Comparison of ENCODE assay signal across 21 cellular contexts in the genomic region with DNA sequence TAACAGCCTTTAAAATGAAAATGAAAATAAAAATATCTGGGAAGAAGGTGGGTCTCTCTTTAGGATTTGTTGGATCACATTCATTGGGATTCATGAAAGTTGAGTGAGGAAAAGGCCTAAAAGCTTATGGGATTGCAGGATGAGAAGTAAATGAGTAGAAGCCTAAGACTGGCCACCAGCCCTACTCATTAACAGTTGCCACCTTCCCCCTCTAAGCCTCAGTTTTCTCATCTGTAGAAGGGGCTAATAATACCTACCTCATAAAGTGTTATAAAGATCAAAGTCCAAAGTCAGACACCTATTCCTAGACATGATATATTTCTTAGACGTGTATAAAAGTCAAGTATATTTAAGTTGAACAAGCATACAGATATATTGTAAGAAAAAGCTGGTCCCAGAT. TPM values are rescaled to one million over a fixed set of nuclear protein-coding genes. Genes with fewer than 3 reads are reported as not detected.
DNase-seq lines count a peak whose midpoint lies in the region; ATAC-seq, FAIRE-seq and TF ChIP-seq lines count a peak whose summit lies in the region.
"Had no signal": no experiment of that assay in that cellular context is flagged by ENCODE, and none has a peak within 500 bp of the region (broad histone marks: within the 10 kb centered on the region; RNA-seq: fewer than 3 reads in every experiment).

No MANE protein-coding gene starts in this region.

- peak; percentile 20 for FAIRE-seq in H54 (lab: Jason Lieb, UNC)
- FAIRE-seq: GM12891, GM18507 had no signal

- no peak overlapping the region for H3K27ac Mint-ChIP-seq in HFFc6
- no peak overlapping the region for H3K27ac Mint-ChIP-seq in effector memory CD8-positive, alpha-beta T cell
- H3K27ac Mint-ChIP-seq: CD4-positive, alpha-beta memory T cell had no signal

- H3K9ac ChIP-seq in PC-3 (ENCODE audit: low read length): no peak overlapping the region

- TF ChIP-seq POLR2A in H54 (IDR thresholded peaks at IDR 0.05; ENCODE audit: low read depth, low read length) (no peak), esophagus muscularis mucosa (IDR thresholded peaks at IDR 0.05; ENCODE audit: low read depth) (no peak), tibial nerve (IDR thresholded peaks at IDR 0.05) (no peak)

- no peaks in the 10 kb centered on the region for H3K9me3 Mint-ChIP-seq in HFFc6
- no peaks in the 10 kb centered on the region for H3K9me3 Mint-ChIP-seq in effector memory CD8-positive, alpha-beta T cell

- no peaks in the 10 kb centered on the region for H3K79me2 ChIP-seq in PC-3 (ENCODE audit: low read length)

- H3K4me3 ChIP-seq in PC-3 (ENCODE audit: low read length) (no peak overlapping the region), esophagus muscularis mucosa (no peak overlapping the region), tibial nerve (no peak overlapping the region)

- H3K27me3 ChIP-seq in PC-3 (ENCODE audit: low read length) (no peaks in the 10 kb centered on the region), esophagus muscularis mucosa (no peaks in the 10 kb centered on the region), tibial nerve (no peaks in the 10 kb centered on the region)

- intact Hi-C loops in PC-3 (cut with micrococcal nuclease) (no loop called here), esophagus muscularis mucosa (cut with DNase I) (no loop called here)

- H3K9me3 ChIP-seq in PC-3 (ENCODE audit: low read length) (no peaks in the 10 kb centered on the region), esophagus muscularis mucosa (no peaks in the 10 kb centered on the region), tibial nerve (no peaks in the 10 kb centered on the region)

- H2AFZ ChIP-seq in PC-3 (ENCODE audit: low read length): 0 out of 2 replicates have a peak overlapping the region, but pooled peaks have one; percentile 57

- peak overlapping the region; percentile 48 for H3K4me2 ChIP-seq in PC-3 (ENCODE audit: low read length)

- H3K4me3 Mint-ChIP-seq in HFFc6: no peak overlapping the region
- H3K4me3 Mint-ChIP-seq in effector memory CD8-positive, alpha-beta T cell: no peak overlapping the region
- H3K4me3 Mint-ChIP-seq: CD4-positive, alpha-beta memory T cell had no signal

- TF ChIP-seq EP300 in esophagus muscularis mucosa (IDR thresholded peaks at IDR 0.05) (no peak), tibial nerve (IDR thresholded peaks at IDR 0.05) (no peak)

- H3F3A ChIP-seq in PC-3 (ENCODE audit: low read length, unreplicated experiment): no peaks in the 10 kb centered on the region

- H3K27me3 Mint-ChIP-seq in HFFc6 (ENCODE audit: insufficient read depth): no peaks in the 10 kb centered on the region; the same call in 1 of the 2 replicates
- peaks cover 6 to 18% of the 10 kb centered on the region in 2 donors for H3K27me3 Mint-ChIP-seq in effector memory CD8-positive, alpha-beta T cell

- H4K20me1 ChIP-seq in PC-3 (ENCODE audit: low read length): no peaks in the 10 kb centered on the region

- POLR2A ChIA-PET in PC-3 (lab: Charles Lee; ENCODE audit: unreplicated experiment): no interaction called here

- no TSS peak for BruUV-seq in PC-3 (replicated peaks; lab: Mats Ljungman, UMichigan)

- no peak for ATAC-seq in PC-3
- ATAC-seq in effector memory CD8-positive, alpha-beta T cell (replicated peaks): no peak

- peaks cover 14% of the 10 kb centered on the region for H3K4me1 Mint-ChIP-seq in HFFc6 (ENCODE audit: low read depth)
- no peaks in the 10 kb centered on the region for H3K4me1 Mint-ChIP-seq in effector memory CD8-positive, alpha-beta T cell (ENCODE audit: low read depth in 2 of 2)
- H3K4me1 Mint-ChIP-seq: CD4-positive, alpha-beta memory T cell had no signal

- no peaks in the 10 kb centered on the region for H3K36me3 Mint-ChIP-seq in HFFc6 (ENCODE audit: low read depth)
- H3K36me3 Mint-ChIP-seq in effector memory CD8-positive, alpha-beta T cell (ENCODE audit: insufficient read depth): no peaks in the 10 kb centered on the region

- H3K4me1 ChIP-seq in PC-3 (ENCODE audit: insufficient read depth, low read length) (peaks cover 12% of the 10 kb centered on the region), esophagus muscularis mucosa (peaks cover 0 to 28% (median 22%) of the 10 kb centered on the region in 4 donors), tibial nerve (no peaks in the 10 kb centered on the region)

- H3K9me2 ChIP-seq in PC-3 (replicated peaks; ENCODE audit: low read length): no peaks in the 10 kb centered on the region

- CTCF ChIA-PET in PC-3 (lab: Charles Lee): no interaction called here

- no peak for DNase-seq in H54 (ENCODE audit: insufficient read length, low spot score)
- DNase-seq in PC-3: no peak
- DNase-seq in esophagus muscularis mucosa (ENCODE audit: extremely low spot score): no peak
- DNase-seq in tibial nerve (ENCODE audit: low spot score in 2 of 2): no peak
- DNase-seq in HFFc6: no peak
- DNase-seq in effector memory CD8-positive, alpha-beta T cell: no peak
- DNase-seq: C1 segment of cervical spinal cord; Calu3; CD4-positive, alpha-beta memory T cell; COR-L47; DMS53; DMS79 treated with DMSO at 0.1 percent for 48 hours; GF-D8; GOT3; H7 had no signal

- no peak for TF ChIP-seq CTCF in PC-3 (conservative IDR thresholded peaks at IDR 0.05; ENCODE audit: low read depth, low read length)
- TF ChIP-seq CTCF in esophagus muscularis mucosa (IDR thresholded peaks at IDR 0.05): no peak
- TF ChIP-seq CTCF in tibial nerve (IDR thresholded peaks at IDR 0.05): no peak
- TF ChIP-seq CTCF in HFFc6 (IDR thresholded peaks at IDR 0.05): no peak

- 85% methylated on average over 1 of the region's 1 CpG for WGBS in esophagus muscularis mucosa
- WGBS in tibial nerve, 2 donors: 93 to 98% methylated on average over 1 of the region's 1 CpG

- H3K27ac ChIP-seq in PC-3 (ENCODE audit: low read length) (no peak overlapping the region), esophagus muscularis mucosa (replicated peaks in 1 of 4) (peak overlapping the region; percentile 58 to 72 (median 64)), tibial nerve (no peak overlapping the region)

- H3K36me3 ChIP-seq in PC-3 (ENCODE audit: low read depth, low read length): no peaks in the 10 kb centered on the region
- H3K36me3 ChIP-seq in esophagus muscularis mucosa: no peaks in the 10 kb centered on the region
- H3K36me3 ChIP-seq in tibial nerve: no peaks in the 10 kb centered on the region

RNA-seq across cellular contexts. Expression of a gene that starts 23.8 kb away (rescaled TPM):
- total RNA-seq in PC-3 (2014; rRNA removed) (30.9 and 43.4 TPM in 2 replicates), esophagus muscularis mucosa (10 to 100 TPM; 56.9 to 72.2 (median 65.1) TPM), tibial nerve (10 to 100 TPM; 31.5 to 39.6 (median 36.6) TPM)
- total RNA-seq in HFFc6 (2021; fragmentation: NEBNext Ultra II Directional; extraction: Animal tissue kit (Norgen Biotek cat#: 25700)): 10 to 100 TPM; 15.0 to 21.6 (median 17.7) TPM

RNA-seq across cellular contexts. Expression of a gene that starts 52.7 kb away (rescaled TPM):
- not detected in 2 replicates for total RNA-seq in PC-3 (2014; rRNA removed)
- under 1 TPM in 1 of 4 donors, not detected in 3; 0.42 TPM for total RNA-seq in esophagus muscularis mucosa
- total RNA-seq in tibial nerve: not detected
- not detected for total RNA-seq in HFFc6 (2021; fragmentation: NEBNext Ultra II Directional; extraction: Animal tissue kit (Norgen Biotek cat#: 25700))
- total RNA-seq: A172; A673; Calu3; CD4-positive, alpha-beta memory T cell; Daoy; G401; H7 had no signal

Comparison
In these comparisons a context has a peak if more than half of its experiments do, and no peak if none do; other contexts are left out.
1. H3K27ac ChIP-seq: peak in esophagus muscularis mucosa (4 of 4); none in PC-3 (single experiment) and tibial nerve (0 of 4).